13 cellular contexts compared by ENCODE assay signal in the genomic region with DNA sequence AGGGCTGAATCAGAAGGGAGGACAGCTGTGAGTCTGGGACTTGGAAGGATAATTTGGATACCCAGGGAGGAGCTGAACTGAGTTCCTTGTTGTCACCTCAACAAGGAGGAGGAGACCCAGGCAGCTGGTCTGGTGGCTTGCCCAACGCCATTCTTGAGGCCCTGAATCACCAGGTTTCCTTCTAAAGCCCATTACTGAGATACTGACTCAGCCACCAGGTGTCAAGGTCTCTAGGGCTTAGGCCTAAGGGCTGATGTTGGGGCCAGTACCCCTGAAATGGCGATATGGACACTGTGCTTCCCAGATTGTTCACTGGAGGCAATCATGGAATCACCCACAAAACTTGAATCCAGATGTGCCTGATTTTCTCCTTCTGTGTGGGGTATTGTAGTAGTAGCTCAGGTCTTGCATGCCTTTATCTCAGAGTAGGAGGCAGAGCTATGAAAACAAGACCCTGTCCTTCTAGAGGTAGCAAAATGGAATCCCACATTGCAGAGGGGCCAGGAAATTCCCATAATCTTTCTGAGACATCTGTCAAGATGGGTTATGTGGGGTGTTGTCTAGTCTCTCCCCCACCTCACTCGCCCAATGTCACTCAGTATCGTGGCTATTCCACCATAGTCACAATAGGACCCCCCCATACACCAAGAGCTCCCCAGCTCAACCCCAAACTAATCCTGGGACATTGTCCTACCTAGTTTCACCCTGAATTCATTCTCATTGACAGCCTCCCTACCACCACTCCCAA. TPM values are rescaled to one million over a fixed set of nuclear protein-coding genes. Genes with fewer than 3 reads are reported as not detected.
DNase-seq lines count a peak whose midpoint lies in the region; ATAC-seq and TF ChIP-seq lines count a peak whose summit lies in the region.
"Had no signal": no experiment of that assay in that cellular context is flagged by ENCODE, and none has a peak within 500 bp of the region (broad histone marks: within the 10 kb centered on the region; RNA-seq: fewer than 3 reads in every experiment).

No MANE protein-coding gene starts in this region.

- H3F3A ChIP-seq in GM23338 (replicated peaks; ENCODE audit: low read depth) = no peaks in the 10 kb centered on the region

- DNase-seq in A172 (ENCODE audit: low spot score) = peak; percentile 65
- no peak for DNase-seq in GM23338 (ENCODE audit: low spot score)
- no peak for DNase-seq in T-cell
- no peak for DNase-seq in hepatocyte (ENCODE audit: low spot score)
- no peak for DNase-seq in SHP77 treated with DMSO at 0.1 percent for 48 hours (lab: John Stamatoyannopoulos, UW)
- no peak for DNase-seq in Peyer's patch
- DNase-seq in stimulated activated naive CD4-positive, alpha-beta T cell treated with Interleukin-2 at 50 U/mL for 16 hours (lab: John Stamatoyannopoulos, UW) = no peak
- DNase-seq: activated CD4-positive, alpha-beta T cell treated with anti-CD3 and anti-CD28 coated beads, Interleukin-2, amount 50 U/mL, for 1 hour; left ventricle myocardium inferior; stimulated activated CD8-positive, alpha-beta memory T cell treated with anti-CD3 and anti-CD28 coated beads, Interleukin-4, amount 100 ng/mL, for 48 hours had no signal

- no peak overlapping the region for H3K4me3 ChIP-seq in GM23338
- no peak overlapping the region for H3K4me3 ChIP-seq in hepatocyte
- no peak overlapping the region for H3K4me3 ChIP-seq in Peyer's patch
- H3K4me3 ChIP-seq: BLaER1, left ventricle myocardium inferior had no signal

- H3K9me3 Mint-ChIP-seq in GM23338 (no peaks in the 10 kb centered on the region), T-cell (no peaks in the 10 kb centered on the region)

- POLR2A ChIA-PET in T-cell (lab: Charles Lee) = interaction anchor here in 1 of 2 donors (1.0 kb wide), 1 partner anchor 12 kb away, joined by 10 read pairs; no protein-coding TSS in a partner anchor

- no peak overlapping the region for H3K27ac ChIP-seq in GM23338 (ENCODE audit: low read depth)
- peak overlapping the region; percentile 83 for H3K27ac ChIP-seq in hepatocyte
- no peak overlapping the region for H3K27ac ChIP-seq in Peyer's patch
- H3K27ac ChIP-seq: BLaER1, left ventricle myocardium inferior had no signal

- H3K36me3 ChIP-seq in GM23338 (ENCODE audit: insufficient read depth) = no peaks in the 10 kb centered on the region
- no peaks in the 10 kb centered on the region for H3K36me3 ChIP-seq in hepatocyte (replicated peaks; ENCODE audit: insufficient read depth, low read depth)
- no peaks in the 10 kb centered on the region for H3K36me3 ChIP-seq in Peyer's patch
- H3K36me3 ChIP-seq: left ventricle myocardium inferior had no signal

- H4K20me1 ChIP-seq in GM23338 (replicated peaks; ENCODE audit: insufficient read depth) = no peaks in the 10 kb centered on the region
- H4K20me1 ChIP-seq in hepatocyte (ENCODE audit: insufficient read depth, poor library complexity, severe bottlenecking) = no peaks in the 10 kb centered on the region
- H4K20me1 ChIP-seq: BLaER1 had no signal

- H3K27ac Mint-ChIP-seq in GM23338 = no peak overlapping the region
- peak overlapping the region; percentile 17 to 45 for H3K27ac Mint-ChIP-seq in T-cell

- no peak for ATAC-seq in GM23338
- ATAC-seq in T-cell (replicated peaks in 1 of 4) = no peak
- ATAC-seq in HG03097 (IDR thresholded peaks at IDR 0.05; ENCODE audit: low FRiP score, unreplicated experiment) = no peak

- WGBS in hepatocyte (ENCODE audit: low lambda C conversion rate, missing lambda C conversion rate) = 77% methylated on average over 4 of the region's 4 CpGs

- H3K9me3 ChIP-seq in hepatocyte (ENCODE audit: low read depth) (no peaks in the 10 kb centered on the region), Peyer's patch (no peaks in the 10 kb centered on the region)
- H3K9me3 ChIP-seq: BLaER1, left ventricle myocardium inferior had no signal

- H3K27me3 ChIP-seq in GM23338 (ENCODE audit: insufficient read depth) (peaks cover 18% of the 10 kb centered on the region; the same call in 1 of the 2 replicates), hepatocyte (peaks cover 2% of the 10 kb centered on the region), Peyer's patch (no peaks in the 10 kb centered on the region)

- H3K4me2 ChIP-seq in GM23338 (peak overlapping the region; percentile 79), hepatocyte (no peak overlapping the region)
- H3K4me2 ChIP-seq: BLaER1 had no signal

- H3K4me1 Mint-ChIP-seq in GM23338 = peaks cover 25% of the 10 kb centered on the region
- peaks cover 21 to 30% (median 29%) of the 10 kb centered on the region in 3 donors for H3K4me1 Mint-ChIP-seq in T-cell

- CTCF ChIA-PET in T-cell (lab: Charles Lee) = interaction anchor here in 1 of 2 donors (1.3 kb wide), 1 partner anchor 9 kb away, joined by 4 read pairs; no protein-coding TSS in a partner anchor

- TF ChIP-seq CTCF in GM23338 (conservative IDR thresholded peaks at IDR 0.05; ENCODE audit: low read depth in 2 of 2) (no peak), hepatocyte (IDR thresholded peaks at IDR 0.05; ENCODE audit: poor library complexity) (no peak), Peyer's patch (IDR thresholded peaks at IDR 0.05) (no peak)

- H3K4me3 Mint-ChIP-seq in GM23338 (peak overlapping the region; percentile 95; the same call in 2 of the 3 replicates), T-cell (no peak overlapping the region)

- TF ChIP-seq POLR2A in Peyer's patch (IDR thresholded peaks at IDR 0.05) = no peak

- H3K36me3 Mint-ChIP-seq in GM23338 (ENCODE audit: low read depth) = no peaks in the 10 kb centered on the region; the same call in 2 of the 3 replicates
- peaks cover 5% of the 10 kb centered on the region for H3K36me3 Mint-ChIP-seq in T-cell

- peaks cover 4% of the 10 kb centered on the region for H3K27me3 Mint-ChIP-seq in GM23338 (ENCODE audit: insufficient read depth, low read depth, poor library complexity)
- peaks cover 0 to 3% of the 10 kb centered on the region in 2 donors for H3K27me3 Mint-ChIP-seq in T-cell

- H3K79me2 ChIP-seq in GM23338 (replicated peaks; ENCODE audit: insufficient read depth) (peaks cover 9% of the 10 kb centered on the region; the same call in 1 of the 2 replicates), hepatocyte (peaks cover 13% of the 10 kb centered on the region)

- no peaks in the 10 kb centered on the region for H3K9me2 ChIP-seq in GM23338 (ENCODE audit: insufficient read depth)
- no peaks in the 10 kb centered on the region for H3K9me2 ChIP-seq in hepatocyte (replicated peaks; ENCODE audit: insufficient read depth)

- no peak overlapping the region for H2AFZ ChIP-seq in GM23338
- no peak overlapping the region for H2AFZ ChIP-seq in hepatocyte

- H3K4me1 ChIP-seq in GM23338 (ENCODE audit: insufficient read depth) (peaks cover 15% of the 10 kb centered on the region), hepatocyte (ENCODE audit: insufficient read depth) (peaks cover 8% of the 10 kb centered on the region), Peyer's patch (peaks cover 0 to 10% (median 3%) of the 10 kb centered on the region in 4 donors)

TF ChIP-seq in GM23338, 12 proteins besides CTCF, POLR2A, EP300 and RAD21 (continues in another document):
- TF ChIP-seq CREB1 (CRISPR knock-in tag; IDR thresholded peaks at IDR 0.05; ENCODE audit: low read depth) (no peak), EZH2 (IDR thresholded peaks at IDR 0.05; ENCODE audit: low read depth, unreplicated experiment) (no peak), POLR2AphosphoS5 (IDR thresholded peaks at IDR 0.05; ENCODE audit: low read depth) (no peak), ZNF114 (CRISPR knock-in tag; IDR thresholded peaks at IDR 0.05) (no peak)
- TF ChIP-seq, protein P1, sequence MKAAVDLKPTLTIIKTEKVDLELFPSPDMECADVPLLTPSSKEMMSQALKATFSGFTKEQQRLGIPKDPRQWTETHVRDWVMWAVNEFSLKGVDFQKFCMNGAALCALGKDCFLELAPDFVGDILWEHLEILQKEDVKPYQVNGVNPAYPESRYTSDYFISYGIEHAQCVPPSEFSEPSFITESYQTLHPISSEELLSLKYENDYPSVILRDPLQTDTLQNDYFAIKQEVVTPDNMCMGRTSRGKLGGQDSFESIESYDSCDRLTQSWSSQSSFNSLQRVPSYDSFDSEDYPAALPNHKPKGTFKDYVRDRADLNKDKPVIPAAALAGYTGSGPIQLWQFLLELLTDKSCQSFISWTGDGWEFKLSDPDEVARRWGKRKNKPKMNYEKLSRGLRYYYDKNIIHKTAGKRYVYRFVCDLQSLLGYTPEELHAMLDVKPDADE (IDR thresholded peaks at IDR 0.05) = no peak

RNA-seq across cellular contexts. Expression of gene ATG9B, which starts 1.8 kb away (rescaled TPM):
- total RNA-seq in A172 (2014; rRNA removed; shearing (Covaris generic)) = not detected in 2 replicates
- total RNA-seq in GM23338 (2014; rRNA removed; shearing (Covaris generic)) = 1.2 and 2.2 TPM in 2 replicates
- polyA plus RNA-seq in GM23338 (2016; fragmentation: Nextera tagmentation; extraction: Ambion mirVana) (3.2 and 3.4 TPM in 2 replicates), hepatocyte (2.4 and 13.2 TPM in 2 replicates)
- total RNA-seq in T-cell (10 to 100 TPM; 24.0 to 37.0 (median 31.8) TPM), hepatocyte (0.64 and 0.80 TPM in 2 replicates), Peyer's patch (under 1 TPM in 2 of 4 donors, not detected in 2; 0.27 to 0.28 TPM)
- total RNA-seq: left ventricle myocardium inferior, osteoblast had no signal

RNA-seq across cellular contexts. Expression of gene ABCB8, which starts 2.2 kb away (rescaled TPM):
- 35.6 and 40.2 TPM in 2 replicates for total RNA-seq in A172 (2014; rRNA removed; shearing (Covaris generic))
- 27.1 and 41.1 TPM in 2 replicates for total RNA-seq in GM23338 (2014; rRNA removed; shearing (Covaris generic))
- polyA plus RNA-seq in GM23338 (2016; fragmentation: Nextera tagmentation; extraction: Ambion mirVana) = 11.4 and 13.1 TPM in 2 replicates
- total RNA-seq in T-cell = 10 to 100 TPM; 72.4 to 83.0 (median 74.8) TPM
- 22.6 and 24.4 TPM in 2 replicates for total RNA-seq in hepatocyte
- polyA plus RNA-seq in hepatocyte = 32.6 and 41.2 TPM in 2 replicates
- total RNA-seq in Peyer's patch = 10 to 100 TPM; 23.1 to 79.7 (median 42.7) TPM

RNA-seq across cellular contexts. Expression of gene ASIC3, which starts 22.2 kb away (rescaled TPM):
- 0.31 and 0.53 TPM in 2 replicates for total RNA-seq in A172 (2014; rRNA removed; shearing (Covaris generic))
- 0.54 and 0.90 TPM in 2 replicates for total RNA-seq in GM23338 (2014; rRNA removed; shearing (Covaris generic))
- polyA plus RNA-seq in GM23338 (2016; fragmentation: Nextera tagmentation; extraction: Ambion mirVana) (0.87 and 1.4 TPM in 2 replicates), hepatocyte (2.1 and 7.0 TPM in 2 replicates)
- total RNA-seq in T-cell (10 to 100 TPM in 4 of 5 donors, 1 to 10 TPM in 1; 9.8 to 16.0 (median 11.9) TPM), hepatocyte (2.9 and 4.5 TPM in 2 replicates), Peyer's patch (10 to 100 TPM in 1 of 4 donors, 1 to 10 TPM in 3; 2.5 to 10.7 (median 5.0) TPM)

RNA-seq across cellular contexts. Expression of gene CDK5, which starts 31.6 kb away (rescaled TPM):
- 57.0 and 58.7 TPM in 2 replicates for total RNA-seq in A172 (2014; rRNA removed; shearing (Covaris generic))
- total RNA-seq in GM23338 (2014; rRNA removed; shearing (Covaris generic)) = 17.4 and 19.8 TPM in 2 replicates
- polyA plus RNA-seq in GM23338 (2016; fragmentation: Nextera tagmentation; extraction: Ambion mirVana) (27.1 TPM in 2 replicates), hepatocyte (29.4 and 39.4 TPM in 2 replicates)
- total RNA-seq in T-cell (1 to 10 TPM; 5.3 to 8.4 (median 6.5) TPM), hepatocyte (15.2 and 17.4 TPM in 2 replicates), Peyer's patch (10 to 100 TPM in 3 of 4 donors, 1 to 10 TPM in 1; 6.9 to 15.4 (median 13.8) TPM)

RNA-seq across cellular contexts. Expression of gene SLC4A2, which starts 33.3 kb away (rescaled TPM):
- 195 and 238 TPM in 2 replicates for total RNA-seq in A172 (2014; rRNA removed; shearing (Covaris generic))
- 90.4 and 106 TPM in 2 replicates for total RNA-seq in GM23338 (2014; rRNA removed; shearing (Covaris generic))
- polyA plus RNA-seq in GM23338 (2016; fragmentation: Nextera tagmentation; extraction: Ambion mirVana) = 64.8 and 75.5 TPM in 2 replicates
- total RNA-seq in T-cell = 10 to 100 TPM; 52.0 to 91.5 (median 74.4) TPM
- 153 and 188 TPM in 2 replicates for total RNA-seq in hepatocyte
- 167 and 175 TPM in 2 replicates for polyA plus RNA-seq in hepatocyte
- 100 to 1,000 TPM; 101 to 143 (median 121) TPM for total RNA-seq in Peyer's patch
